Comparison of ENCODE assay signal across 13 cellular contexts in the genomic region with DNA sequence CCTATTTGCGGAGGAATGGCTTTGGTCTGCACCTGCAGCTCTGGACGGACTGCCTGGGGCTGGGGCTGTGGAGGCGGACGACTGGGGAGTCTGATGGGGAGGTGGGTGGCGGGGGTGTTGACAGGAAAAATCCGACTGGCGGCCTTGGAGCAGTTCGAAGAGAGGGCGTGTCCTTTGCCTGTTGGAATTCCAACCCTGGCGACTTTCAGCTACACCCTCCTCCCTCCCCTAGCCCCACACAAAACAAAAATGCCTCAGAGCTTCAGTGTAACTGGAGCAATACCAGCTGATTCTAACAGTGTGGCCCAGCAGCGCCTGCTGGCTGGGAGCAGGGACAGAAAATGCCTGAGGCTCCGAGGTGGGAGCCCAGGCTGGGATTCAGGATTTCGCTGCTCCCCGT.
DNase-seq lines count a peak whose midpoint lies in the region; ATAC-seq and TF ChIP-seq lines count a peak whose summit lies in the region.
"Had no signal": no experiment of that assay in that cellular context is flagged by ENCODE, and none has a peak within 500 bp of the region (broad histone marks: within the 10 kb centered on the region; RNA-seq: fewer than 3 reads in every experiment).

No MANE protein-coding gene starts in this region.

- H3K27ac ChIP-seq in cingulate gyrus (ENCODE audit: low read depth, low read length): peak overlapping the region; percentile 8
- H3K27ac ChIP-seq: epithelial cell of prostate had no signal

- ATAC-seq in GM21381 (IDR thresholded peaks at IDR 0.05; ENCODE audit: unreplicated experiment): no peak
- ATAC-seq: activated CD4-positive, CD25-positive, alpha-beta regulatory T cell treated with anti-CD3 and anti-CD28 coated beads, Interleukin-2, amount 50 U/mL, for 24 hours; GM12878 had no signal

- no peak overlapping the region for H3K4me3 ChIP-seq in retinal pigment epithelial cell (ENCODE audit: low read length)
- H3K4me3 ChIP-seq: GM12878 had no signal

- TF ChIP-seq CTCF in retinal pigment epithelial cell (conservative IDR thresholded peaks at IDR 0.05; ENCODE audit: low read depth, low read length): peak; percentile 39

- DNase-seq in GM03348 (ENCODE audit: low spot score) (peak; percentile 69), inferior parietal cortex (ENCODE audit: extremely low spot score) (peak; percentile 15), retinal pigment epithelial cell (ENCODE audit: low read depth) (peak; percentile 25), NCI-H1436 (lab: John Stamatoyannopoulos, UW) (no peak), NCI-H1694 (lab: John Stamatoyannopoulos, UW) (no peak)
- DNase-seq in stimulated activated CD4-positive, alpha-beta T cell treated with anti-CD3 and anti-CD28 coated beads, Interleukin-4, amount 100 ng/mL, for 1 hour: no peak
- DNase-seq: activated naive CD4-positive, alpha-beta T cell treated with anti-CD3 and anti-CD28 coated beads for 36 hours; NCI-H146 had no signal

Comparison
In these comparisons a context has a peak if more than half of its experiments do, and no peak if none do; other contexts are left out.
1. DNase-seq: peak in GM03348 (single experiment), inferior parietal cortex (single experiment) and retinal pigment epithelial cell (single experiment); none in NCI-H1436 (single experiment), stimulated activated CD4-positive, alpha-beta T cell treated with anti-CD3 and anti-CD28 coated beads, Interleukin-4, amount 100 ng/mL, for 1 hour (single experiment) and NCI-H1694 (single experiment).